ENCODE assay signal across 3 cellular contexts in the genomic region with DNA sequence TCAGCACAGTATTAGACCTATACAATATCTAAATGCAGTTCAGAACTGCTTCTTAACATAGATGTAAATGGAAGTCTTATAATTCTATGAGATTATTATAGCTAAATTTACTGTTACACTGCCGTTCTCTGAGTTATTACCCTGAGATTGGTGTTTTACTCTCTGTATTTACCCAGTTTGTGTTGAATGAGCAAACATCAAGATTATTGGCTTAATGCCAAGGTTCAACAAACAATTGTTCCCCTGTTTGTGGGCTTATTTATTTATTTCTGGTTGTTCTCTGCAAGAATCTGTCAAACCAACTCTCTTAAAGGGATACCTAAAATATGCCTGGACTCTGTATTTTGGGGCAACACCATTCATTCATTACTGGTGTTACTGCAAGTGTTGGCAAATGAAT.
A peak's percentile ranks its signal among the peaks of the same experiment; 100 is the strongest.
TF ChIP-seq lines count a peak whose summit lies in the region.

No MANE protein-coding gene starts in this region.

TF ChIP-seq in SK-N-SH, 30 proteins besides CTCF, POLR2A, EP300 and RAD21:
- no peak for TF ChIP-seq SMC3 (IDR thresholded peaks at IDR 0.05; ENCODE audit: low read depth, low read length)
- 0 out of 2 replicates have a peak, but pooled peaks have one; percentile 21 for TF ChIP-seq NFIC (IDR thresholded peaks at IDR 0.05; ENCODE audit: borderline replicate concordance)
- no peak for TF ChIP-seq FOXJ3 (CRISPR knock-in tag; IDR thresholded peaks at IDR 0.05)
- no peak for TF ChIP-seq FOSL2 (IDR thresholded peaks at IDR 0.05; ENCODE audit: borderline replicate concordance, low read depth)
- TF ChIP-seq, protein P1, sequence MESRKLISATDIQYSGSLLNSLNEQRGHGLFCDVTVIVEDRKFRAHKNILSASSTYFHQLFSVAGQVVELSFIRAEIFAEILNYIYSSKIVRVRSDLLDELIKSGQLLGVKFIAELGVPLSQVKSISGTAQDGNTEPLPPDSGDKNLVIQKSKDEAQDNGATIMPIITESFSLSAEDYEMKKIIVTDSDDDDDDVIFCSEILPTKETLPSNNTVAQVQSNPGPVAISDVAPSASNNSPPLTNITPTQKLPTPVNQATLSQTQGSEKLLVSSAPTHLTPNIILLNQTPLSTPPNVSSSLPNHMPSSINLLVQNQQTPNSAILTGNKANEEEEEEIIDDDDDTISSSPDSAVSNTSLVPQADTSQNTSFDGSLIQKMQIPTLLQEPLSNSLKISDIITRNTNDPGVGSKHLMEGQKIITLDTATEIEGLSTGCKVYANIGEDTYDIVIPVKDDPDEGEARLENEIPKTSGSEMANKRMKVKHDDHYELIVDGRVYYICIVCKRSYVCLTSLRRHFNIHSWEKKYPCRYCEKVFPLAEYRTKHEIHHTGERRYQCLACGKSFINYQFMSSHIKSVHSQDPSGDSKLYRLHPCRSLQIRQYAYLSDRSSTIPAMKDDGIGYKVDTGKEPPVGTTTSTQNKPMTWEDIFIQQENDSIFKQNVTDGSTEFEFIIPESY (IDR thresholded peaks at IDR 0.05; ENCODE audit: borderline replicate concordance, low read depth), result no peak
- TF ChIP-seq RFX5 (IDR thresholded peaks at IDR 0.05; ENCODE audit: low read length), result no peak

TF ChIP-seq in SK-N-SH treated with all-trans-retinoic acid at 6 μM for 48 hours, 23 proteins besides CTCF, POLR2A, EP300 and RAD21:
- TF ChIP-seq TCF4 (CRISPR knock-in tag; IDR thresholded peaks at IDR 0.05; ENCODE audit: borderline replicate concordance) (no peak), ZFP30 (CRISPR knock-in tag; IDR thresholded peaks at IDR 0.05) (no peak), ZC3H10 (CRISPR knock-in tag; IDR thresholded peaks at IDR 0.05) (no peak), ZNF565 (CRISPR knock-in tag; conservative IDR thresholded peaks at IDR 0.05; ENCODE audit: low read depth) (no peak), TOX (CRISPR knock-in tag; IDR thresholded peaks at IDR 0.05; ENCODE audit: borderline replicate concordance) (no peak), CSDC2 (CRISPR knock-in tag; IDR thresholded peaks at IDR 0.05) (no peak), ESRRG (CRISPR knock-in tag; IDR thresholded peaks at IDR 0.05) (no peak), OSR1 (CRISPR knock-in tag; IDR thresholded peaks at IDR 0.05) (no peak), RARB (CRISPR knock-in tag; IDR thresholded peaks at IDR 0.05) (no peak), ZNF70 (CRISPR knock-in tag; IDR thresholded peaks at IDR 0.05) (no peak), ZNF8 (CRISPR knock-in tag; IDR thresholded peaks at IDR 0.05) (no peak), ARNTL (CRISPR knock-in tag; IDR thresholded peaks at IDR 0.05; ENCODE audit: borderline replicate concordance, low read depth) (no peak), BACH2 (CRISPR knock-in tag; IDR thresholded peaks at IDR 0.05; ENCODE audit: borderline replicate concordance) (no peak)
- TF ChIP-seq, protein P2, sequence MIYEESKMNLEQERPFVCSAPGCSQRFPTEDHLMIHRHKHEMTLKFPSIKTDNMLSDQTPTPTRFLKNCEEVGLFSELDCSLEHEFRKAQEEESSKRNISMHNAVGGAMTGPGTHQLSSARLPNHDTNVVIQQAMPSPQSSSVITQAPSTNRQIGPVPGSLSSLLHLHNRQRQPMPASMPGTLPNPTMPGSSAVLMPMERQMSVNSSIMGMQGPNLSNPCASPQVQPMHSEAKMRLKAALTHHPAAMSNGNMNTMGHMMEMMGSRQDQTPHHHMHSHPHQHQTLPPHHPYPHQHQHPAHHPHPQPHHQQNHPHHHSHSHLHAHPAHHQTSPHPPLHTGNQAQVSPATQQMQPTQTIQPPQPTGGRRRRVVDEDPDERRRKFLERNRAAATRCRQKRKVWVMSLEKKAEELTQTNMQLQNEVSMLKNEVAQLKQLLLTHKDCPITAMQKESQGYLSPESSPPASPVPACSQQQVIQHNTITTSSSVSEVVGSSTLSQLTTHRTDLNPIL (CRISPR knock-in tag; IDR thresholded peaks at IDR 0.05; ENCODE audit: low read depth), result no peak
- TF ChIP-seq, protein P3, sequence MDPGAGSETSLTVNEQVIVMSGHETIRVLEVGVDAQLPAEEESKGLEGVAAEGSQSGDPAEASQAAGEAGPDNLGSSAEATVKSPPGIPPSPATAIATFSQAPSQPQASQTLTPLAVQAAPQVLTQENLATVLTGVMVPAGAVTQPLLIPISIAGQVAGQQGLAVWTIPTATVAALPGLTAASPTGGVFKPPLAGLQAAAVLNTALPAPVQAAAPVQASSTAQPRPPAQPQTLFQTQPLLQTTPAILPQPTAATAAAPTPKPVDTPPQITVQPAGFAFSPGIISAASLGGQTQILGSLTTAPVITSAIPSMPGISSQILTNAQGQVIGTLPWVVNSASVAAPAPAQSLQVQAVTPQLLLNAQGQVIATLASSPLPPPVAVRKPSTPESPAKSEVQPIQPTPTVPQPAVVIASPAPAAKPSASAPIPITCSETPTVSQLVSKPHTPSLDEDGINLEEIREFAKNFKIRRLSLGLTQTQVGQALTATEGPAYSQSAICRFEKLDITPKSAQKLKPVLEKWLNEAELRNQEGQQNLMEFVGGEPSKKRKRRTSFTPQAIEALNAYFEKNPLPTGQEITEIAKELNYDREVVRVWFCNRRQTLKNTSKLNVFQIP (CRISPR knock-in tag; IDR thresholded peaks at IDR 0.05; ENCODE audit: borderline replicate concordance, low read depth), result no peak

TF ChIP-seq in K562, 482 proteins besides CTCF, POLR2A, EP300 and RAD21:
- TF ChIP-seq ARNT (IDR thresholded peaks at IDR 0.05) (no peak), RBM15 (IDR thresholded peaks at IDR 0.05; ENCODE audit: insufficient read depth, low read length) (no peak), NFIC (IDR thresholded peaks at IDR 0.05) (peak; percentile 87), NFIX (CRISPR knock-in tag; IDR thresholded peaks at IDR 0.05; ENCODE audit: low read depth) (peak; percentile 67), TCFL5 (CRISPR knock-in tag; conservative IDR thresholded peaks at IDR 0.05) (no peak)
- TF ChIP-seq, protein P4, sequence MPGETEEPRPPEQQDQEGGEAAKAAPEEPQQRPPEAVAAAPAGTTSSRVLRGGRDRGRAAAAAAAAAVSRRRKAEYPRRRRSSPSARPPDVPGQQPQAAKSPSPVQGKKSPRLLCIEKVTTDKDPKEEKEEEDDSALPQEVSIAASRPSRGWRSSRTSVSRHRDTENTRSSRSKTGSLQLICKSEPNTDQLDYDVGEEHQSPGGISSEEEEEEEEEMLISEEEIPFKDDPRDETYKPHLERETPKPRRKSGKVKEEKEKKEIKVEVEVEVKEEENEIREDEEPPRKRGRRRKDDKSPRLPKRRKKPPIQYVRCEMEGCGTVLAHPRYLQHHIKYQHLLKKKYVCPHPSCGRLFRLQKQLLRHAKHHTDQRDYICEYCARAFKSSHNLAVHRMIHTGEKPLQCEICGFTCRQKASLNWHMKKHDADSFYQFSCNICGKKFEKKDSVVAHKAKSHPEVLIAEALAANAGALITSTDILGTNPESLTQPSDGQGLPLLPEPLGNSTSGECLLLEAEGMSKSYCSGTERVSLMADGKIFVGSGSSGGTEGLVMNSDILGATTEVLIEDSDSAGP (CRISPR knock-in tag; IDR thresholded peaks at IDR 0.05), result no peak
- TF ChIP-seq, protein P5, sequence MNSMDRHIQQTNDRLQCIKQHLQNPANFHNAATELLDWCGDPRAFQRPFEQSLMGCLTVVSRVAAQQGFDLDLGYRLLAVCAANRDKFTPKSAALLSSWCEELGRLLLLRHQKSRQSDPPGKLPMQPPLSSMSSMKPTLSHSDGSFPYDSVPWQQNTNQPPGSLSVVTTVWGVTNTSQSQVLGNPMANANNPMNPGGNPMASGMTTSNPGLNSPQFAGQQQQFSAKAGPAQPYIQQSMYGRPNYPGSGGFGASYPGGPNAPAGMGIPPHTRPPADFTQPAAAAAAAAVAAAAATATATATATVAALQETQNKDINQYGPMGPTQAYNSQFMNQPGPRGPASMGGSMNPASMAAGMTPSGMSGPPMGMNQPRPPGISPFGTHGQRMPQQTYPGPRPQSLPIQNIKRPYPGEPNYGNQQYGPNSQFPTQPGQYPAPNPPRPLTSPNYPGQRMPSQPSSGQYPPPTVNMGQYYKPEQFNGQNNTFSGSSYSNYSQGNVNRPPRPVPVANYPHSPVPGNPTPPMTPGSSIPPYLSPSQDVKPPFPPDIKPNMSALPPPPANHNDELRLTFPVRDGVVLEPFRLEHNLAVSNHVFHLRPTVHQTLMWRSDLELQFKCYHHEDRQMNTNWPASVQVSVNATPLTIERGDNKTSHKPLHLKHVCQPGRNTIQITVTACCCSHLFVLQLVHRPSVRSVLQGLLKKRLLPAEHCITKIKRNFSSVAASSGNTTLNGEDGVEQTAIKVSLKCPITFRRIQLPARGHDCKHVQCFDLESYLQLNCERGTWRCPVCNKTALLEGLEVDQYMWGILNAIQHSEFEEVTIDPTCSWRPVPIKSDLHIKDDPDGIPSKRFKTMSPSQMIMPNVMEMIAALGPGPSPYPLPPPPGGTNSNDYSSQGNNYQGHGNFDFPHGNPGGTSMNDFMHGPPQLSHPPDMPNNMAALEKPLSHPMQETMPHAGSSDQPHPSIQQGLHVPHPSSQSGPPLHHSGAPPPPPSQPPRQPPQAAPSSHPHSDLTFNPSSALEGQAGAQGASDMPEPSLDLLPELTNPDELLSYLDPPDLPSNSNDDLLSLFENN (IDR thresholded peaks at IDR 0.05; ENCODE audit: low read depth in 2 of 2, low read length in 2 of 2), result no peak
